In genomic region chr10:85857305-85857704, GRCh38 we compare ENCODE assay signal across 6 cellular contexts.
"Had no signal": no experiment of that assay in that cellular context is flagged by ENCODE, and none has a peak within 500 bp of the region (broad histone marks: within the 10 kb centered on the region; RNA-seq: fewer than 3 reads in every experiment).

No MANE protein-coding gene starts in this region.

- H3K4me3 Mint-ChIP-seq: H9 had no signal

- H3K4me3 ChIP-seq: GM23248, K562 had no signal

- DNase-seq: GM23248, GOT3, H9, HCEC 1CT, IMR-90 had no signal
